ENCODE assay signal across 30 cellular contexts in genomic region chr21:33554982-33555344, GRCh38. TPM values are rescaled to one million over a fixed set of nuclear protein-coding genes. Genes with fewer than 3 reads are reported as not detected.
DNase-seq lines count a peak whose midpoint lies in the region; ATAC-seq and TF ChIP-seq lines count a peak whose summit lies in the region.
"Had no signal": no experiment of that assay in that cellular context is flagged by ENCODE, and none has a peak within 500 bp of the region (broad histone marks: within the 10 kb centered on the region; RNA-seq: fewer than 3 reads in every experiment).

No MANE protein-coding gene starts in this region.

- no peaks in the 10 kb centered on the region for H3K27me3 ChIP-seq in CD8-positive, alpha-beta memory T cell (ENCODE audit: insufficient read depth, low read length, poor library complexity, severe bottlenecking)
- no peaks in the 10 kb centered on the region for H3K27me3 ChIP-seq in Karpas-422 (ENCODE audit: low read length)
- H3K27me3 ChIP-seq: cardiac muscle cell, esophagus squamous epithelium, foreskin keratinocyte, testis had no signal

- no peak overlapping the region for H3K9ac ChIP-seq in Karpas-422 (ENCODE audit: low read length)

- peaks cover 98% of the 10 kb centered on the region for H3K79me2 ChIP-seq in Karpas-422 (ENCODE audit: low read length)

- no peak for DNase-seq in activated T-cell treated with anti-CD3 and anti-CD28 coated beads, Interleukin-2, amount 50 U/mL, for 24 hours
- DNase-seq in activated T-cell treated with anti-CD3 and anti-CD28 coated beads, Interleukin-2, amount 50 U/mL, for 1 hour = no peak
- no peak for DNase-seq in CD8-positive, alpha-beta memory T cell
- DNase-seq in activated T-helper 2 cell treated with anti-CD3 and anti-CD28 coated beads, Interferon-gamma antibody, Interleukin-2, Interleukin-4, amounts not matched to agents 10 μg/mL and 5 μg/mL and 100 μg/mL, durations not matched to agents 14 hours and 24 hours and 36 hours (ENCODE audit: low spot score) = no peak
- DNase-seq in memory B cell (ENCODE audit: low spot score in 2 of 2) (no peak), Karpas-422 (no peak), GM13977 (ENCODE audit: low spot score) (no peak)
- DNase-seq in activated CD8-positive, alpha-beta T cell treated with anti-CD3 and anti-CD28 coated beads for 36 hours = no peak
- DNase-seq: activated naive CD4-positive, alpha-beta T cell treated with anti-CD3 and anti-CD28 coated beads, Interleukin-2, amount 10 ng/mL, durations not matched to agents 7 days and 5 days; anterior cingulate cortex; EL; esophagus squamous epithelium; foreskin keratinocyte; HCEC 1CT; head of caudate nucleus; mesenchymal stem cell; NCI-H1417; NCI-H2081; NCI-H524 treated with DMSO at 0.1 percent for 48 hours; NK-92 treated with Interleukin-12 subunit alpha and Interleukin-12 subunit beta, amount 100 ng/mL, for 24 hours; small intestine; stimulated activated naive CD4-positive, alpha-beta T cell treated with Interleukin-2 at 50 U/mL for 16 hours; T-helper 2 cell; testis had no signal

- peaks cover 22% of the 10 kb centered on the region for H3K4me1 ChIP-seq in CD8-positive, alpha-beta memory T cell (ENCODE audit: insufficient read depth, low read length)
- no peaks in the 10 kb centered on the region for H3K4me1 ChIP-seq in Karpas-422 (ENCODE audit: low read length)
- H3K4me1 ChIP-seq: foreskin keratinocyte had no signal

- POLR2A ChIA-PET in CD8-positive, alpha-beta memory T cell (lab: Charles Lee) = no interaction called here
- POLR2A ChIA-PET in activated CD8-positive, alpha-beta T cell treated with anti-CD3 and anti-CD28 coated beads for 36 hours (lab: Charles Lee) = interaction anchor here (0.7 to 7.4 kb wide), 7 partner anchors 12 to 38 kb away, joined by 3 to 44 read pairs (median 5); partner anchors contain the start of genes DONSON, GART and SON

- H4K20me1 ChIP-seq in Karpas-422 (ENCODE audit: insufficient read depth, low read depth, low read length) = peaks cover 93% of the 10 kb centered on the region

- H3K9me3 ChIP-seq in CD8-positive, alpha-beta memory T cell (ENCODE audit: low read length) = no peaks in the 10 kb centered on the region
- H3K9me3 ChIP-seq in Karpas-422 (ENCODE audit: low read length) = no peaks in the 10 kb centered on the region
- H3K9me3 ChIP-seq: esophagus squamous epithelium, testis had no signal

- no peak overlapping the region for H3K4me2 ChIP-seq in Karpas-422 (ENCODE audit: low read depth, low read length, poor library complexity, severe bottlenecking)

- peaks cover 70% of the 10 kb centered on the region for H3K4me1 Mint-ChIP-seq in activated T-cell treated with anti-CD3 and anti-CD28 coated beads, Interleukin-2, amount 50 U/mL, for 24 hours (ENCODE audit: low read depth)
- peaks cover 49 to 75% (median 72%) of the 10 kb centered on the region in 3 donors for H3K4me1 Mint-ChIP-seq in CD8-positive, alpha-beta memory T cell
- H3K4me1 Mint-ChIP-seq in activated T-helper 2 cell treated with anti-CD3 and anti-CD28 coated beads, Interferon-gamma antibody, Interleukin-2, Interleukin-4, amounts not matched to agents 10 μg/mL and 5 μg/mL and 100 μg/mL, durations not matched to agents 14 hours and 24 hours and 36 hours (ENCODE audit: low read depth) = peaks cover 34% of the 10 kb centered on the region
- H3K4me1 Mint-ChIP-seq in memory B cell = peaks cover 23% of the 10 kb centered on the region
- peaks cover 54% of the 10 kb centered on the region for H3K4me1 Mint-ChIP-seq in activated CD8-positive, alpha-beta T cell treated with anti-CD3 and anti-CD28 coated beads for 36 hours (ENCODE audit: low read depth)

- no peaks in the 10 kb centered on the region for H3K27me3 Mint-ChIP-seq in activated T-cell treated with anti-CD3 and anti-CD28 coated beads, Interleukin-2, amount 50 U/mL, for 24 hours
- no peaks in the 10 kb centered on the region for H3K27me3 Mint-ChIP-seq in CD8-positive, alpha-beta memory T cell
- no peaks in the 10 kb centered on the region for H3K27me3 Mint-ChIP-seq in activated T-helper 2 cell treated with anti-CD3 and anti-CD28 coated beads, Interferon-gamma antibody, Interleukin-2, Interleukin-4, amounts not matched to agents 10 μg/mL and 5 μg/mL and 100 μg/mL, durations not matched to agents 14 hours and 24 hours and 36 hours (ENCODE audit: low read depth)
- H3K27me3 Mint-ChIP-seq in memory B cell = no peaks in the 10 kb centered on the region
- H3K27me3 Mint-ChIP-seq in activated CD8-positive, alpha-beta T cell treated with anti-CD3 and anti-CD28 coated beads for 36 hours = no peaks in the 10 kb centered on the region
- H3K27me3 Mint-ChIP-seq: activated naive CD4-positive, alpha-beta T cell treated with anti-CD3 and anti-CD28 coated beads, Interleukin-2, amount 10 ng/mL, durations not matched to agents 7 days and 5 days had no signal

- CTCF ChIA-PET in CD8-positive, alpha-beta memory T cell (lab: Charles Lee) = no interaction called here
- CTCF ChIA-PET in activated CD8-positive, alpha-beta T cell treated with anti-CD3 and anti-CD28 coated beads for 36 hours (lab: Charles Lee) = interaction anchor here (0.8 to 2.5 kb wide), 7 partner anchors 9 to 73 kb away, joined by 3 to 10 read pairs (median 3); no protein-coding TSS in a partner anchor

- intact Hi-C loops in activated T-helper 2 cell treated with anti-CD3 and anti-CD28 coated beads, Interferon-gamma antibody, Interleukin-2, Interleukin-4, amounts not matched to agents 10 μg/mL and 5 μg/mL and 100 μg/mL, durations not matched to agents 14 hours and 24 hours and 36 hours (cut with micrococcal nuclease) = no loop called here
- intact Hi-C loops in activated CD8-positive, alpha-beta T cell treated with anti-CD3 and anti-CD28 coated beads for 36 hours (cut with micrococcal nuclease) = no loop called here

- in situ Hi-C loops in GM13977 (cut with MboI; ENCODE audit: low pct_unique_long_range_greater_than_20kb, low sequenced_read_pairs, unreplicated experiment) = no loop called here

- peaks cover 77% of the 10 kb centered on the region for H3K36me3 ChIP-seq in CD8-positive, alpha-beta memory T cell (ENCODE audit: insufficient read depth, low read length)
- peaks cover 93% of the 10 kb centered on the region for H3K36me3 ChIP-seq in Karpas-422 (ENCODE audit: insufficient read depth, low read length)

- no peak overlapping the region for H3K27ac ChIP-seq in CD8-positive, alpha-beta memory T cell (ENCODE audit: low read depth, low read length)
- H3K27ac ChIP-seq in Karpas-422 (ENCODE audit: low read length) = no peak overlapping the region
- H3K27ac ChIP-seq: cardiac muscle cell, coronary artery, esophagus squamous epithelium, foreskin keratinocyte, HL-60, testis had no signal

- no peaks in the 10 kb centered on the region for H3K9me3 Mint-ChIP-seq in activated T-cell treated with anti-CD3 and anti-CD28 coated beads, Interleukin-2, amount 50 U/mL, for 24 hours
- H3K9me3 Mint-ChIP-seq in CD8-positive, alpha-beta memory T cell = no peaks in the 10 kb centered on the region
- no peaks in the 10 kb centered on the region for H3K9me3 Mint-ChIP-seq in activated T-helper 2 cell treated with anti-CD3 and anti-CD28 coated beads, Interferon-gamma antibody, Interleukin-2, Interleukin-4, amounts not matched to agents 10 μg/mL and 5 μg/mL and 100 μg/mL, durations not matched to agents 14 hours and 24 hours and 36 hours
- H3K9me3 Mint-ChIP-seq in memory B cell = no peaks in the 10 kb centered on the region
- no peaks in the 10 kb centered on the region for H3K9me3 Mint-ChIP-seq in activated CD8-positive, alpha-beta T cell treated with anti-CD3 and anti-CD28 coated beads for 36 hours
- H3K9me3 Mint-ChIP-seq: activated naive CD4-positive, alpha-beta T cell treated with anti-CD3 and anti-CD28 coated beads, Interleukin-2, amount 10 ng/mL, durations not matched to agents 7 days and 5 days; activated T-helper 1 cell treated with anti-CD3 and anti-CD28 coated beads, Interleukin-12 subunit alpha, Interleukin-12 subunit beta, Interleukin-2, Interleukin-4 antibody, amounts not matched to agents 30 ng/mL and 10 ng/mL and 1 ng/mL, durations not matched to agents 14 hours and 24 hours and 36 hours had no signal

- ATAC-seq in memory B cell (ENCODE audit: low read depth) = no peak
- ATAC-seq in activated CD8-positive, alpha-beta T cell treated with anti-CD3 and anti-CD28 coated beads for 36 hours = no peak
- ATAC-seq: foreskin keratinocyte, left lobe of liver had no signal

- H3K9me2 ChIP-seq in Karpas-422 (replicated peaks; ENCODE audit: insufficient read depth, low read length) = no peaks in the 10 kb centered on the region

- peaks cover 97% of the 10 kb centered on the region for H3K36me3 Mint-ChIP-seq in activated T-cell treated with anti-CD3 and anti-CD28 coated beads, Interleukin-2, amount 50 U/mL, for 24 hours (ENCODE audit: low read depth)
- H3K36me3 Mint-ChIP-seq in CD8-positive, alpha-beta memory T cell = peaks cover 38 to 94% (median 40%) of the 10 kb centered on the region in 3 donors
- peaks cover 89% of the 10 kb centered on the region for H3K36me3 Mint-ChIP-seq in activated T-helper 2 cell treated with anti-CD3 and anti-CD28 coated beads, Interferon-gamma antibody, Interleukin-2, Interleukin-4, amounts not matched to agents 10 μg/mL and 5 μg/mL and 100 μg/mL, durations not matched to agents 14 hours and 24 hours and 36 hours (ENCODE audit: low read depth)
- peaks cover 57% of the 10 kb centered on the region for H3K36me3 Mint-ChIP-seq in memory B cell
- peaks cover 84% of the 10 kb centered on the region for H3K36me3 Mint-ChIP-seq in activated CD8-positive, alpha-beta T cell treated with anti-CD3 and anti-CD28 coated beads for 36 hours (ENCODE audit: low read depth)

- H3K4me3 Mint-ChIP-seq in activated T-cell treated with anti-CD3 and anti-CD28 coated beads, Interleukin-2, amount 50 U/mL, for 24 hours = peak overlapping the region; percentile 58
- peak overlapping the region in 4 of 7 donors; percentile 7 to 41 (median 32) for H3K4me3 Mint-ChIP-seq in CD8-positive, alpha-beta memory T cell
- peak overlapping the region; percentile 57 for H3K4me3 Mint-ChIP-seq in activated T-helper 2 cell treated with anti-CD3 and anti-CD28 coated beads, Interferon-gamma antibody, Interleukin-2, Interleukin-4, amounts not matched to agents 10 μg/mL and 5 μg/mL and 100 μg/mL, durations not matched to agents 14 hours and 24 hours and 36 hours (ENCODE audit: low read depth)
- no peak overlapping the region for H3K4me3 Mint-ChIP-seq in memory B cell
- no peak overlapping the region for H3K4me3 Mint-ChIP-seq in activated CD8-positive, alpha-beta T cell treated with anti-CD3 and anti-CD28 coated beads for 36 hours
- H3K4me3 Mint-ChIP-seq: activated naive CD4-positive, alpha-beta T cell treated with anti-CD3 and anti-CD28 coated beads, Interleukin-2, amount 10 ng/mL, durations not matched to agents 7 days and 5 days; CD14-positive monocyte had no signal

- peak overlapping the region; percentile 76 for H3K27ac Mint-ChIP-seq in activated T-cell treated with anti-CD3 and anti-CD28 coated beads, Interleukin-2, amount 50 U/mL, for 24 hours
- peak overlapping the region in 3 of 8 donors; percentile 62 to 67 (median 65) for H3K27ac Mint-ChIP-seq in CD8-positive, alpha-beta memory T cell
- H3K27ac Mint-ChIP-seq in activated T-helper 2 cell treated with anti-CD3 and anti-CD28 coated beads, Interferon-gamma antibody, Interleukin-2, Interleukin-4, amounts not matched to agents 10 μg/mL and 5 μg/mL and 100 μg/mL, durations not matched to agents 14 hours and 24 hours and 36 hours = no peak overlapping the region
- peak overlapping the region; percentile 14 for H3K27ac Mint-ChIP-seq in memory B cell
- no peak overlapping the region for H3K27ac Mint-ChIP-seq in activated CD8-positive, alpha-beta T cell treated with anti-CD3 and anti-CD28 coated beads for 36 hours

- TF ChIP-seq CTCF in activated CD8-positive, alpha-beta T cell treated with anti-CD3 and anti-CD28 coated beads for 36 hours (IDR thresholded peaks at IDR 0.05) = no peak
- TF ChIP-seq CTCF in GM13977 (IDR thresholded peaks at IDR 0.05; ENCODE audit: extremely low read depth, insufficient read depth, missing control alignments) = no peak

- H3K4me3 ChIP-seq in CD8-positive, alpha-beta memory T cell (ENCODE audit: low read length) = no peak overlapping the region
- no peak overlapping the region for H3K4me3 ChIP-seq in Karpas-422 (ENCODE audit: low read length)
- H3K4me3 ChIP-seq: cardiac muscle cell, esophagus squamous epithelium, testis had no signal

- H2AFZ ChIP-seq in Karpas-422 (ENCODE audit: low read length) = no peak overlapping the region

RNA-seq across cellular contexts. Expression of gene SON, which starts 12.1 kb away (rescaled TPM):
- 100 to 1,000 TPM; 316 to 339 TPM for total RNA-seq in CD8-positive, alpha-beta memory T cell
- polyA plus RNA-seq in CD8-positive, alpha-beta memory T cell = 715 TPM
- 345 and 376 TPM in 2 replicates for total RNA-seq in activated T-helper 2 cell treated with anti-CD3 and anti-CD28 coated beads, Interferon-gamma antibody, Interleukin-2, Interleukin-4, amounts not matched to agents 10 μg/mL and 5 μg/mL and 100 μg/mL, durations not matched to agents 14 hours and 24 hours and 36 hours
- total RNA-seq in Karpas-422 (2014; rRNA removed; shearing (Covaris generic); ENCODE audit: low replicate concordance) = 121 and 159 TPM in 2 replicates
- 100 to 1,000 TPM; 267 to 276 TPM for total RNA-seq in activated CD8-positive, alpha-beta T cell treated with anti-CD3 and anti-CD28 coated beads for 36 hours

RNA-seq across cellular contexts. Expression of gene GART, which starts 13.0 kb away (rescaled TPM):
- 100 to 1,000 TPM; 194 to 196 TPM for total RNA-seq in CD8-positive, alpha-beta memory T cell
- 50.9 TPM for polyA plus RNA-seq in CD8-positive, alpha-beta memory T cell
- total RNA-seq in activated T-helper 2 cell treated with anti-CD3 and anti-CD28 coated beads, Interferon-gamma antibody, Interleukin-2, Interleukin-4, amounts not matched to agents 10 μg/mL and 5 μg/mL and 100 μg/mL, durations not matched to agents 14 hours and 24 hours and 36 hours = 197 and 199 TPM in 2 replicates
- 117 and 119 TPM in 2 replicates for total RNA-seq in Karpas-422 (2014; rRNA removed; shearing (Covaris generic); ENCODE audit: low replicate concordance)
- 100 to 1,000 TPM; 224 to 232 TPM for total RNA-seq in activated CD8-positive, alpha-beta T cell treated with anti-CD3 and anti-CD28 coated beads for 36 hours

RNA-seq across cellular contexts. Expression of gene DONSON, which starts 33.5 kb away (rescaled TPM):
- 10 to 100 TPM; 38.0 to 41.0 TPM for total RNA-seq in CD8-positive, alpha-beta memory T cell
- 3.3 TPM for polyA plus RNA-seq in CD8-positive, alpha-beta memory T cell
- 40.3 and 41.7 TPM in 2 replicates for total RNA-seq in activated T-helper 2 cell treated with anti-CD3 and anti-CD28 coated beads, Interferon-gamma antibody, Interleukin-2, Interleukin-4, amounts not matched to agents 10 μg/mL and 5 μg/mL and 100 μg/mL, durations not matched to agents 14 hours and 24 hours and 36 hours
- total RNA-seq in Karpas-422 (2014; rRNA removed; shearing (Covaris generic); ENCODE audit: low replicate concordance) = 14.6 and 16.1 TPM in 2 replicates
- total RNA-seq in activated CD8-positive, alpha-beta T cell treated with anti-CD3 and anti-CD28 coated beads for 36 hours = 10 to 100 TPM; 36.8 to 41.5 TPM

Comparison
In these comparisons a context has a peak if more than half of its experiments do, and no peak if none do; other contexts are left out.
1. H3K27ac Mint-ChIP-seq: peak in activated T-cell treated with anti-CD3 and anti-CD28 coated beads, Interleukin-2, amount 50 U/mL, for 24 hours (single experiment) and memory B cell (single experiment); none in activated T-helper 2 cell treated with anti-CD3 and anti-CD28 coated beads, Interferon-gamma antibody, Interleukin-2, Interleukin-4, amounts not matched to agents 10 μg/mL and 5 μg/mL and 100 μg/mL, durations not matched to agents 14 hours and 24 hours and 36 hours (single experiment) and activated CD8-positive, alpha-beta T cell treated with anti-CD3 and anti-CD28 coated beads for 36 hours (single experiment).
2. H3K4me3 Mint-ChIP-seq: peak in activated T-cell treated with anti-CD3 and anti-CD28 coated beads, Interleukin-2, amount 50 U/mL, for 24 hours (single experiment), CD8-positive, alpha-beta memory T cell (4 of 7) and activated T-helper 2 cell treated with anti-CD3 and anti-CD28 coated beads, Interferon-gamma antibody, Interleukin-2, Interleukin-4, amounts not matched to agents 10 μg/mL and 5 μg/mL and 100 μg/mL, durations not matched to agents 14 hours and 24 hours and 36 hours (single experiment); none in memory B cell (single experiment) and activated CD8-positive, alpha-beta T cell treated with anti-CD3 and anti-CD28 coated beads for 36 hours (single experiment).